ENCODE assay signal across 16 cellular contexts in the genomic region with DNA sequence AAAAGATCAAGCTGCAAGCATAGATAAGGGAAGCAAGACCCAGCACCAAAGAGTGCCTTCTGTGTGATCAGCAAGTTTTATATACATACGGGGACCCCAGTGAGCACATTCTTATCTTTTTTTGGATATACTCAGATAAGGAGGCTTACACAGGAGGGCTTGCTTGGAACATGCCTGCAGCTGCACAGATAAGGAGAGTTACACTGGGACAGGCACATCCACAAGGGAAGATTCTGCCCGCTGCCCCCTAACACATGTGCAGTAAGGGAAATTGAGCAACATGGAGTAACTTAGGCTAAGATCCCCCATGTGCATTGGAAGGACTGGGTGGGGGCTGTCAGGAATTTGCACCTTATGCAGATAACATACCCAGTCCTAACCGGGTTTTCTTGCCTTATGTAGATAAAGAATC.
"Had no signal": no experiment of that assay in that cellular context is flagged by ENCODE, and none has a peak within 500 bp of the region (broad histone marks: within the 10 kb centered on the region; RNA-seq: fewer than 3 reads in every experiment).

No MANE protein-coding gene starts in this region.

- ATAC-seq: activated T-cell treated with anti-CD3 and anti-CD28 coated beads, Interleukin-2, amount 50 U/mL, for 72 hours; gastroesophageal sphincter; heart right ventricle; left ventricle myocardium superior; mucosa of descending colon had no signal

- H3K27me3 ChIP-seq: heart right ventricle, thyroid gland had no signal

- H3K36me3 ChIP-seq: esophagus muscularis mucosa, gastroesophageal sphincter, heart right ventricle, thyroid gland had no signal

- DNase-seq: activated CD4-positive, alpha-beta T cell treated with anti-CD3 and anti-CD28 coated beads, Interleukin-2, amount 50 U/mL, for 4 hours; activated effector memory CD4-positive, alpha-beta T cell treated with anti-CD3 and anti-CD28 coated beads, Interleukin-2, amount 50 U/mL, for 16 hours; activated naive CD4-positive, alpha-beta T cell treated with anti-CD3 and anti-CD28 coated beads, Interleukin-2, amount 50 U/mL, for 16 hours; activated T-cell treated with anti-CD3 and anti-CD28 coated beads, Interleukin-2, amount 50 U/mL, for 72 hours; aorta; heart right ventricle; left ventricle myocardium superior; mucosa of descending colon; naive B cell; retina; stimulated activated naive CD4-positive, alpha-beta T cell; thyroid gland had no signal

- H3K4me1 ChIP-seq: esophagus muscularis mucosa, gastroesophageal sphincter, heart right ventricle, thyroid gland had no signal

- H3K4me3 ChIP-seq: coronary artery, esophagus muscularis mucosa, gastroesophageal sphincter, heart right ventricle, mucosa of descending colon, thyroid gland had no signal

- H3K9me3 ChIP-seq: esophagus muscularis mucosa, gastroesophageal sphincter, heart right ventricle, thyroid gland had no signal

- FAIRE-seq: TTC549 had no signal

- H3K27ac ChIP-seq: coronary artery, esophagus muscularis mucosa, gastroesophageal sphincter, heart right ventricle, thyroid gland had no signal
